8 cellular contexts compared by ENCODE assay signal in genomic region chr18:79952457-79952995, GRCh38. TPM values are rescaled to one million over a fixed set of nuclear protein-coding genes. Genes with fewer than 3 reads are reported as not detected.
DNase-seq lines count a peak whose midpoint lies in the region; ATAC-seq and TF ChIP-seq lines count a peak whose summit lies in the region.

No MANE protein-coding gene starts in this region.

- peaks cover 4% of the 10 kb centered on the region for H3K9me3 ChIP-seq in SJSA1 (replicated peaks)
- no peaks in the 10 kb centered on the region for H3K9me3 ChIP-seq in gastroesophageal sphincter

- H3K36me3 Mint-ChIP-seq in activated T-helper 17 cell treated with anti-CD3 and anti-CD28 coated beads, Interleukin-2, amount 50 U/mL, for 72 hours (ENCODE audit: low read depth) = peaks cover 11% of the 10 kb centered on the region
- H3K36me3 Mint-ChIP-seq in activated CD8-positive, alpha-beta T cell treated with anti-CD3 and anti-CD28 coated beads, Interleukin-2, amount 10 ng/mL, durations not matched to agents 7 days and 5 days (ENCODE audit: low read depth) = peaks cover 6% of the 10 kb centered on the region

- DNase-seq in D341Med (ENCODE audit: low spot score) (peak; percentile 45), SJSA1 (ENCODE audit: low read depth in 1 of 2, low spot score in 2 of 2) (no peak), retinal pigment epithelial cell (ENCODE audit: low read depth) (no peak)
- DNase-seq in activated CD8-positive, alpha-beta T cell treated with anti-CD3 and anti-CD28 coated beads, Interleukin-2, amount 10 ng/mL, durations not matched to agents 7 days and 5 days = no peak

- H3K27ac ChIP-seq in SJSA1 (no peak overlapping the region; the same call in 1 of the 2 replicates), gastroesophageal sphincter (peak overlapping the region in 1 of 4 donors; percentile 94)

- no peak for TF ChIP-seq CTCF in gastroesophageal sphincter (IDR thresholded peaks at IDR 0.05)
- TF ChIP-seq CTCF in retinal pigment epithelial cell (conservative IDR thresholded peaks at IDR 0.05; ENCODE audit: low read depth, low read length) = no peak

- H3K4me1 ChIP-seq in SJSA1 (replicated peaks) = peaks cover 14% of the 10 kb centered on the region
- peaks cover 0 to 42% (median 21%) of the 10 kb centered on the region in 3 donors for H3K4me1 ChIP-seq in gastroesophageal sphincter

- ATAC-seq in gastroesophageal sphincter = no peak
- ATAC-seq in activated T-helper 17 cell treated with anti-CD3 and anti-CD28 coated beads, Interleukin-2, amount 50 U/mL, for 72 hours (replicated peaks) = no peak
- no peak for ATAC-seq in activated CD8-positive, alpha-beta T cell treated with anti-CD3 and anti-CD28 coated beads, Interleukin-2, amount 10 ng/mL, durations not matched to agents 7 days and 5 days
- ATAC-seq in GM21447 (IDR thresholded peaks at IDR 0.05; ENCODE audit: unreplicated experiment) = no peak
- no peak for ATAC-seq in GM19455 (IDR thresholded peaks at IDR 0.05; ENCODE audit: unreplicated experiment)

- TF ChIP-seq EP300 in gastroesophageal sphincter (IDR thresholded peaks at IDR 0.05) = no peak

- TF ChIP-seq POLR2A in gastroesophageal sphincter (IDR thresholded peaks at IDR 0.05) = no peak

- POLR2A ChIA-PET in activated CD8-positive, alpha-beta T cell treated with anti-CD3 and anti-CD28 coated beads, Interleukin-2, amount 10 ng/mL, durations not matched to agents 7 days and 5 days (lab: Charles Lee) = interaction anchor here (1.2 kb wide), 1 partner anchor 11 kb away, joined by 6 read pairs; the partner anchor contains the start of gene HSBP1L1

- H3K27me3 Mint-ChIP-seq in activated T-helper 17 cell treated with anti-CD3 and anti-CD28 coated beads, Interleukin-2, amount 50 U/mL, for 72 hours = no peaks in the 10 kb centered on the region
- H3K27me3 Mint-ChIP-seq in activated CD8-positive, alpha-beta T cell treated with anti-CD3 and anti-CD28 coated beads, Interleukin-2, amount 10 ng/mL, durations not matched to agents 7 days and 5 days (ENCODE audit: low read depth) = peaks cover 15% of the 10 kb centered on the region

- H3K36me3 ChIP-seq in SJSA1 (peaks cover 22% of the 10 kb centered on the region), gastroesophageal sphincter (peaks cover 0 to 19% of the 10 kb centered on the region in 2 donors)

- peaks cover 13% of the 10 kb centered on the region for H3K4me1 Mint-ChIP-seq in activated T-helper 17 cell treated with anti-CD3 and anti-CD28 coated beads, Interleukin-2, amount 50 U/mL, for 72 hours
- H3K4me1 Mint-ChIP-seq in activated CD8-positive, alpha-beta T cell treated with anti-CD3 and anti-CD28 coated beads, Interleukin-2, amount 10 ng/mL, durations not matched to agents 7 days and 5 days (ENCODE audit: low read depth) = peaks cover 13% of the 10 kb centered on the region

- 37% methylated on average over 26 of the region's 43 CpGs; no CpG with 5 or more reads in 1 of the 2 donors for WGBS in gastroesophageal sphincter (ENCODE audit: low coverage in 1 of 2), 2 donors

- H3K4me3 ChIP-seq in SJSA1 (peak overlapping the region; percentile 74), gastroesophageal sphincter (peak overlapping the region; percentile 96 to 99), retinal pigment epithelial cell (ENCODE audit: low read length) (peak overlapping the region; percentile 57)

- no peak overlapping the region for H3K4me3 Mint-ChIP-seq in activated T-helper 17 cell treated with anti-CD3 and anti-CD28 coated beads, Interleukin-2, amount 50 U/mL, for 72 hours
- no peak overlapping the region for H3K4me3 Mint-ChIP-seq in activated CD8-positive, alpha-beta T cell treated with anti-CD3 and anti-CD28 coated beads, Interleukin-2, amount 10 ng/mL, durations not matched to agents 7 days and 5 days

- H3K27me3 ChIP-seq in SJSA1 (replicated peaks) = no peaks in the 10 kb centered on the region
- H3K27me3 ChIP-seq in gastroesophageal sphincter = no peaks in the 10 kb centered on the region

- H3K9me3 Mint-ChIP-seq in activated T-helper 17 cell treated with anti-CD3 and anti-CD28 coated beads, Interleukin-2, amount 50 U/mL, for 72 hours = no peaks in the 10 kb centered on the region
- no peaks in the 10 kb centered on the region for H3K9me3 Mint-ChIP-seq in activated CD8-positive, alpha-beta T cell treated with anti-CD3 and anti-CD28 coated beads, Interleukin-2, amount 10 ng/mL, durations not matched to agents 7 days and 5 days (ENCODE audit: insufficient read depth)

- H3K27ac Mint-ChIP-seq in activated T-helper 17 cell treated with anti-CD3 and anti-CD28 coated beads, Interleukin-2, amount 50 U/mL, for 72 hours = no peak overlapping the region
- H3K27ac Mint-ChIP-seq in activated CD8-positive, alpha-beta T cell treated with anti-CD3 and anti-CD28 coated beads, Interleukin-2, amount 10 ng/mL, durations not matched to agents 7 days and 5 days = no peak overlapping the region

- CTCF ChIA-PET in activated CD8-positive, alpha-beta T cell treated with anti-CD3 and anti-CD28 coated beads, Interleukin-2, amount 10 ng/mL, durations not matched to agents 7 days and 5 days (lab: Charles Lee) = interaction anchor here (0.8 kb wide), 1 partner anchor 13 kb away, joined by 3 read pairs; no protein-coding TSS in a partner anchor

RNA-seq across cellular contexts. Expression of gene SLC66A2, which starts 1.1 kb away (rescaled TPM):
- total RNA-seq in SJSA1 (2014; rRNA removed; shearing (Covaris generic)) = 37.7 and 41.2 TPM in 2 replicates
- total RNA-seq in gastroesophageal sphincter = 10 to 100 TPM; 32.2 to 42.6 (median 35.6) TPM
- 10 to 100 TPM; 16.8 to 19.5 TPM for total RNA-seq in activated T-helper 17 cell treated with anti-CD3 and anti-CD28 coated beads, Interleukin-2, amount 50 U/mL, for 72 hours
- 10 to 100 TPM; 21.6 to 23.2 TPM for total RNA-seq in activated CD8-positive, alpha-beta T cell treated with anti-CD3 and anti-CD28 coated beads, Interleukin-2, amount 10 ng/mL, durations not matched to agents 7 days and 5 days

RNA-seq across cellular contexts. Expression of gene HSBP1L1, which starts 11.9 kb away (rescaled TPM):
- 18.1 and 45.0 TPM in 2 replicates for total RNA-seq in SJSA1 (2014; rRNA removed; shearing (Covaris generic))
- total RNA-seq in gastroesophageal sphincter = 10 to 100 TPM in 3 of 4 donors, 1 to 10 TPM in 1; 3.2 to 23.8 (median 12.4) TPM
- total RNA-seq in activated T-helper 17 cell treated with anti-CD3 and anti-CD28 coated beads, Interleukin-2, amount 50 U/mL, for 72 hours = 1 to 10 TPM; 2.7 to 9.2 TPM
- 1 to 10 TPM in 1 of 2 experiments, under 1 TPM in 1; 0.50 to 1.5 TPM for total RNA-seq in activated CD8-positive, alpha-beta T cell treated with anti-CD3 and anti-CD28 coated beads, Interleukin-2, amount 10 ng/mL, durations not matched to agents 7 days and 5 days

RNA-seq across cellular contexts. Expression of gene TXNL4A, which starts 35.8 kb away (rescaled TPM):
- total RNA-seq in SJSA1 (2014; rRNA removed; shearing (Covaris generic)) = 97.6 and 190 TPM in 2 replicates
- 10 to 100 TPM; 20.4 to 55.3 (median 39.6) TPM for total RNA-seq in gastroesophageal sphincter
- total RNA-seq in activated T-helper 17 cell treated with anti-CD3 and anti-CD28 coated beads, Interleukin-2, amount 50 U/mL, for 72 hours = 100 to 1,000 TPM; 115 to 197 TPM
- 100 to 1,000 TPM; 132 to 136 TPM for total RNA-seq in activated CD8-positive, alpha-beta T cell treated with anti-CD3 and anti-CD28 coated beads, Interleukin-2, amount 10 ng/mL, durations not matched to agents 7 days and 5 days
